21 cellular contexts compared by ENCODE assay signal in the genomic region with DNA sequence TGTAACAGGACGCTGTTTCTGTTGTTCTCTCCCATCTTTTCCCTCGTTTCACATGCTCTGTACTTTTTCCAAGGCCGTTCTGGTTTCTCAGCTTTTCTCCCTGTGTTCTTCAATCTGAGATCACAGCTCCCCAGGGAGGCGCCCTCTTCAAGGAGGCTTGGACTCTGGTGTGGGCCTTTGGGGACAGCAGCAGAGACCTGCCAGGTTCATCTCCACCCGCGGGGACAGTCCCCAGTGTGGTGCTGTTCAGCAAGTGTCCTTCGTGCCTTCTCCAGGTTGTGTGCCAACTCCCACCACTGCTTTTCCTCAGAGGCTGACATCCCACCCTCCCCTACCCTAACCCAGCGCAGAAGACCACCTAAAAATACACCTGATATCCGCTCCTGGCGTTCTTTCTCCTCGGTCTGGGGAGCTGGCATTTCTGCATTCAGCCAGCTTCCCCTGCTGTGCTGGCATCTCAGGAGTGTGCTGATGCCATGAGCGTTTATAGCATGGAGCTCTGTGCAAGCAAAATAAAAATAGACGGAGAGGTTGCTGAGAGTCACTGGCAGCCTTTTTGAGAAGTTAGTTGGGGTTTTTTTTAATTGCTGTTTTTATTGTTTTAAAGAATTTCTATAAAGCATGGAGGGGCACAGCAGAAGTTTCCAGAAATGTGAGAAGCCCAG.
A peak's percentile ranks its signal among the peaks of the same experiment; 100 is the strongest.
DNase-seq lines count a peak whose midpoint lies in the region; ATAC-seq and TF ChIP-seq lines count a peak whose summit lies in the region.
"Had no signal": no experiment of that assay in that cellular context is flagged by ENCODE, and none has a peak within 500 bp of the region (broad histone marks: within the 10 kb centered on the region; RNA-seq: fewer than 3 reads in every experiment).

No MANE protein-coding gene starts in this region.

- peaks cover 5% of the 10 kb centered on the region for H3K4me1 Mint-ChIP-seq in activated naive CD4-positive, alpha-beta T cell treated with anti-CD3 and anti-CD28 coated beads, Interleukin-2, amount 50 U/mL, for 24 hours
- H3K4me1 Mint-ChIP-seq in activated naive CD4-positive, alpha-beta T cell treated with anti-CD3 and anti-CD28 coated beads for 36 hours (ENCODE audit: low read depth) = no peaks in the 10 kb centered on the region

- TF ChIP-seq CTCF in lower lobe of right lung (IDR thresholded peaks at IDR 0.05) (no peak), gastrocnemius medialis (IDR thresholded peaks at IDR 0.05 in 4 of 5, conservative IDR thresholded peaks at IDR 0.05 in 1 of 5) (no peak)

- H3K4me3 ChIP-seq in lower lobe of right lung (no peak overlapping the region), gastrocnemius medialis (peak overlapping the region; percentile 31 to 37 (median 33))
- H3K4me3 ChIP-seq: BLaER1 treated with 17β-estradiol and CSF1 and Interleukin-3, amounts not matched to agents 10 nM and 100 nM; GM23248; HAP-1; K562; MG63 had no signal

- H3K4me3 Mint-ChIP-seq in activated naive CD4-positive, alpha-beta T cell treated with anti-CD3 and anti-CD28 coated beads, Interleukin-2, amount 50 U/mL, for 24 hours = no peak overlapping the region
- H3K4me3 Mint-ChIP-seq in activated naive CD4-positive, alpha-beta T cell treated with anti-CD3 and anti-CD28 coated beads for 36 hours = no peak overlapping the region
- H3K4me3 Mint-ChIP-seq: CD8-positive, alpha-beta T cell had no signal

- H3K27me3 Mint-ChIP-seq in activated naive CD4-positive, alpha-beta T cell treated with anti-CD3 and anti-CD28 coated beads, Interleukin-2, amount 50 U/mL, for 24 hours = peaks cover 4% of the 10 kb centered on the region
- H3K27me3 Mint-ChIP-seq in activated naive CD4-positive, alpha-beta T cell treated with anti-CD3 and anti-CD28 coated beads for 36 hours (ENCODE audit: low read depth) = peaks cover 2% of the 10 kb centered on the region

- no peaks in the 10 kb centered on the region for H3K4me1 ChIP-seq in lower lobe of right lung
- peaks cover 6 to 15% of the 10 kb centered on the region in 2 donors for H3K4me1 ChIP-seq in gastrocnemius medialis
- H3K4me1 ChIP-seq: HAP-1 had no signal

- H3K27ac ChIP-seq in lower lobe of right lung = no peak overlapping the region
- peak overlapping the region; percentile 34 to 54 (median 38) for H3K27ac ChIP-seq in gastrocnemius medialis
- H3K27ac ChIP-seq: BLaER1 treated with 17β-estradiol and CSF1 and Interleukin-3, amounts not matched to agents 10 nM and 100 nM; GM23248 had no signal

- H3K36me3 Mint-ChIP-seq in activated naive CD4-positive, alpha-beta T cell treated with anti-CD3 and anti-CD28 coated beads, Interleukin-2, amount 50 U/mL, for 24 hours = no peaks in the 10 kb centered on the region
- H3K36me3 Mint-ChIP-seq in activated naive CD4-positive, alpha-beta T cell treated with anti-CD3 and anti-CD28 coated beads for 36 hours (ENCODE audit: low read depth) = no peaks in the 10 kb centered on the region
- H3K36me3 Mint-ChIP-seq: CD8-positive, alpha-beta T cell had no signal

- H3K27me3 ChIP-seq in lower lobe of right lung (ENCODE audit: low read depth) = no peaks in the 10 kb centered on the region
- H3K27me3 ChIP-seq in gastrocnemius medialis = no peaks in the 10 kb centered on the region
- H3K27me3 ChIP-seq: BLaER1 treated with 17β-estradiol and CSF1 and Interleukin-3, amounts not matched to agents 10 nM and 100 nM; MG63 had no signal

- intact Hi-C loops in activated naive CD4-positive, alpha-beta T cell treated with anti-CD3 and anti-CD28 coated beads for 36 hours (cut with micrococcal nuclease) = no loop called here
- intact Hi-C loops in lower lobe of right lung (cut with DNase I) = no loop called here
- intact Hi-C loops in gastrocnemius medialis (cut with DNase I; ENCODE audit: low total_unique reads) = no loop called here

- no peaks in the 10 kb centered on the region for H3K9me3 ChIP-seq in lower lobe of right lung
- H3K9me3 ChIP-seq in gastrocnemius medialis = no peaks in the 10 kb centered on the region
- H3K9me3 ChIP-seq: HAP-1, MG63 had no signal

- CTCF ChIA-PET in activated naive CD4-positive, alpha-beta T cell treated with anti-CD3 and anti-CD28 coated beads for 36 hours (lab: Charles Lee) = interaction anchor here (0.9 to 1.1 kb wide), 2 partner anchors 9 to 225 kb away, joined by 3 to 4 read pairs; no protein-coding TSS in a partner anchor

- no peaks in the 10 kb centered on the region for H3K9me3 Mint-ChIP-seq in activated naive CD4-positive, alpha-beta T cell treated with anti-CD3 and anti-CD28 coated beads, Interleukin-2, amount 50 U/mL, for 24 hours
- H3K9me3 Mint-ChIP-seq in activated naive CD4-positive, alpha-beta T cell treated with anti-CD3 and anti-CD28 coated beads for 36 hours = no peaks in the 10 kb centered on the region
- H3K9me3 Mint-ChIP-seq: CD8-positive, alpha-beta T cell had no signal

- DNase-seq in activated naive CD4-positive, alpha-beta T cell treated with anti-CD3 and anti-CD28 coated beads for 36 hours = no peak
- DNase-seq in G401 (ENCODE audit: low spot score) (peak; percentile 81), lower lobe of right lung (peak; percentile 30), gastrocnemius medialis (no peak), NCI-H1417 (lab: John Stamatoyannopoulos, UW) (no peak), NCI-H226 (no peak)
- DNase-seq: 8988T; Calu3; CD8-positive, alpha-beta T cell; DMS153; MG63; NCI-H1417 treated with DMSO at 0.1 percent for 48 hours; NCI-H187; NCI-H446 treated with DMSO at 0.1 percent for 48 hours; NCI-H526 treated with DMSO at 0.1 percent for 48 hours; OCI-M1 had no signal

- H3K36me3 ChIP-seq in lower lobe of right lung (peaks cover 65% of the 10 kb centered on the region), gastrocnemius medialis (no peaks in the 10 kb centered on the region)
- H3K36me3 ChIP-seq: HAP-1, MG63 had no signal

- in situ Hi-C loops in G401 (cut with HindIII; ENCODE audit: low sequenced_read_pairs) = loop anchor here (25.0 kb wide), 1 partner anchor 235 kb away; no protein-coding TSS in a partner anchor
- in situ Hi-C loops in gastrocnemius medialis (cut with MboI; ENCODE audit: low sequenced_read_pairs in 4 of 4) = no loop called here

- no peak for TF ChIP-seq POLR2A in gastrocnemius medialis (IDR thresholded peaks at IDR 0.05)

- ATAC-seq in lower lobe of right lung (no peak), gastrocnemius medialis (peak; percentile 65 to 83)
- ATAC-seq: CD8-positive, alpha-beta T cell; K562 had no signal

- H3K27ac Mint-ChIP-seq in activated naive CD4-positive, alpha-beta T cell treated with anti-CD3 and anti-CD28 coated beads, Interleukin-2, amount 50 U/mL, for 24 hours = peak overlapping the region; percentile 8
- H3K27ac Mint-ChIP-seq in activated naive CD4-positive, alpha-beta T cell treated with anti-CD3 and anti-CD28 coated beads for 36 hours = no peak overlapping the region
- H3K27ac Mint-ChIP-seq: CD8-positive, alpha-beta T cell had no signal

Comparison
In these comparisons a context has a peak if more than half of its experiments do, and no peak if none do; other contexts are left out.
1. DNase-seq: peak in G401 (single experiment) and lower lobe of right lung (single experiment); none in activated naive CD4-positive, alpha-beta T cell treated with anti-CD3 and anti-CD28 coated beads for 36 hours (single experiment), gastrocnemius medialis (0 of 2), NCI-H1417 (0 of 3) and NCI-H226 (single experiment).
2. ATAC-seq: peak in gastrocnemius medialis (2 of 2); none in lower lobe of right lung (0 of 2).